11 cellular contexts compared by ENCODE assay signal in the genomic region with DNA sequence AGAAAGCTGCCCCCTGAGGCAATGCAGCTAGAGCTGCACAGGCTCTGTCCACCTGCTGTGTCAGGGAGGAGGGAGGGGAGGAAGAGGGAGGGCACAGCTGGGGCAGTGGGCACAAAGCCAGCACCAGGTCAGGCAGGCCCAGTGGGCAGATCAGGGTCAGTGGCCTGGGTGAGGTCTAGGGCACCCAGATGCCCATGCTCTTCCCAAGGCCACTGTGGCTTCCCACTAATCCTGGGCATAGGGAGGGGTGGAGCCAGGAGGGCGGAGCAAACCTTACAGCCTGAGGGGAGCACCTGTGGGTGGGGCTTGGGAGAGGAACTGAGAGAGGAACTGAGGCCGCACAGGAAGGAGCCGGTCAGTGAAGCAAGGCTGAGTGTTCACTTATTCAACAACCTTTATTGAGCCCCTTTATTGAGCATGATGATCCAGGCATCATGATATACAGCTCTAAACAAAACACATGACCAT. TPM values are rescaled to one million over a fixed set of nuclear protein-coding genes. Genes with fewer than 3 reads are reported as not detected.
DNase-seq lines count a peak whose midpoint lies in the region; ATAC-seq and TF ChIP-seq lines count a peak whose summit lies in the region.
"Had no signal": no experiment of that assay in that cellular context is flagged by ENCODE, and none has a peak within 500 bp of the region (broad histone marks: within the 10 kb centered on the region; RNA-seq: fewer than 3 reads in every experiment).

No MANE protein-coding gene starts in this region.

- H3K27ac ChIP-seq in transverse colon, result no peak overlapping the region
- H3K27ac ChIP-seq: heart right ventricle, psoas muscle had no signal

- H3K27me3 Mint-ChIP-seq in activated naive CD8-positive, alpha-beta T cell treated with anti-CD3 and anti-CD28 coated beads, Interleukin-2, amount 50 U/mL, for 24 hours, result peaks cover 29% of the 10 kb centered on the region
- peaks cover 23% of the 10 kb centered on the region for H3K27me3 Mint-ChIP-seq in activated naive CD8-positive, alpha-beta T cell treated with anti-CD3 and anti-CD28 coated beads for 36 hours

- intact Hi-C loops in transverse colon (cut with DNase I; ENCODE audit: low total_unique reads), result no loop called here

- TF ChIP-seq EP300 in transverse colon (IDR thresholded peaks at IDR 0.05; ENCODE audit: low read depth), result no peak

- peak; percentile 13 for DNase-seq in activated naive CD8-positive, alpha-beta T cell treated with anti-CD3 and anti-CD28 coated beads, Interleukin-2, amount 50 U/mL, for 24 hours
- DNase-seq in activated naive CD8-positive, alpha-beta T cell treated with anti-CD3 and anti-CD28 coated beads for 36 hours, result no peak
- DNase-seq in NAMALWA (ENCODE audit: low spot score) (peak; percentile 88), transverse colon (peak; percentile 47), NCI-H748 treated with DMSO at 0.1 percent for 48 hours (lab: John Stamatoyannopoulos, UW) (no peak), NCI-H1105 treated with DMSO at 0.1 percent for 48 hours (lab: John Stamatoyannopoulos, UW) (no peak), iPS-NIHi7 (ENCODE audit: extremely low spot score) (no peak)
- DNase-seq: heart right ventricle, psoas muscle had no signal

- H3K36me3 ChIP-seq in transverse colon, result no peaks in the 10 kb centered on the region
- H3K36me3 ChIP-seq: heart right ventricle had no signal

- H3K36me3 Mint-ChIP-seq in activated naive CD8-positive, alpha-beta T cell treated with anti-CD3 and anti-CD28 coated beads, Interleukin-2, amount 50 U/mL, for 24 hours (ENCODE audit: low read depth), result no peaks in the 10 kb centered on the region
- no peaks in the 10 kb centered on the region for H3K36me3 Mint-ChIP-seq in activated naive CD8-positive, alpha-beta T cell treated with anti-CD3 and anti-CD28 coated beads for 36 hours

- no peak overlapping the region for H3K27ac Mint-ChIP-seq in activated naive CD8-positive, alpha-beta T cell treated with anti-CD3 and anti-CD28 coated beads, Interleukin-2, amount 50 U/mL, for 24 hours
- no peak overlapping the region for H3K27ac Mint-ChIP-seq in activated naive CD8-positive, alpha-beta T cell treated with anti-CD3 and anti-CD28 coated beads for 36 hours
- H3K27ac Mint-ChIP-seq: stimulated activated naive CD8-positive, alpha-beta T cell treated with anti-CD3 and anti-CD28 coated beads, Interleukin-15, Interleukin-2, amounts not matched to agents 100 ng/mL and 50 ng/mL, for 24 hours had no signal

- H3K4me1 ChIP-seq in transverse colon, result no peaks in the 10 kb centered on the region
- H3K4me1 ChIP-seq: heart right ventricle, psoas muscle had no signal

- ATAC-seq in activated naive CD8-positive, alpha-beta T cell treated with anti-CD3 and anti-CD28 coated beads, Interleukin-2, amount 50 U/mL, for 24 hours, result no peak
- peak; percentile 97 for ATAC-seq in HG02870 (IDR thresholded peaks at IDR 0.05; ENCODE audit: unreplicated experiment)
- ATAC-seq: heart right ventricle, psoas muscle had no signal

- no peak for TF ChIP-seq POLR2A in transverse colon (IDR thresholded peaks at IDR 0.05)

- TF ChIP-seq CTCF in transverse colon (IDR thresholded peaks at IDR 0.05), result no peak

- in situ Hi-C loops in transverse colon (cut with MboI; ENCODE audit: low pct_ligation_motif_present in 1 of 4, low pct_unique_long_range_greater_than_20kb in 1 of 4, low sequenced_read_pairs in 3 of 4), result loop anchor here in 1 of 4 donors (25.0 kb wide), 1 partner anchor 229 kb away; a partner anchor contains a TSS

- WGBS in transverse colon (ENCODE audit: low coverage in 1 of 2), 2 donors, result 32% methylated on average over 3 of the region's 3 CpGs; no CpG with 5 or more reads in 1 of the 2 donors

- H3K4me3 Mint-ChIP-seq in activated naive CD8-positive, alpha-beta T cell treated with anti-CD3 and anti-CD28 coated beads, Interleukin-2, amount 50 U/mL, for 24 hours, result no peak overlapping the region
- H3K4me3 Mint-ChIP-seq in activated naive CD8-positive, alpha-beta T cell treated with anti-CD3 and anti-CD28 coated beads for 36 hours, result no peak overlapping the region
- H3K4me3 Mint-ChIP-seq: stimulated activated naive CD8-positive, alpha-beta T cell treated with anti-CD3 and anti-CD28 coated beads, Interleukin-15, Interleukin-2, amounts not matched to agents 100 ng/mL and 50 ng/mL, for 24 hours had no signal

- H3K4me3 ChIP-seq in transverse colon, result no peak overlapping the region
- H3K4me3 ChIP-seq: heart right ventricle, psoas muscle had no signal

- no peaks in the 10 kb centered on the region for H3K9me3 Mint-ChIP-seq in activated naive CD8-positive, alpha-beta T cell treated with anti-CD3 and anti-CD28 coated beads, Interleukin-2, amount 50 U/mL, for 24 hours
- H3K9me3 Mint-ChIP-seq in activated naive CD8-positive, alpha-beta T cell treated with anti-CD3 and anti-CD28 coated beads for 36 hours, result no peaks in the 10 kb centered on the region
- H3K9me3 Mint-ChIP-seq: stimulated activated naive CD8-positive, alpha-beta T cell treated with anti-CD3 and anti-CD28 coated beads, Interleukin-15, Interleukin-2, amounts not matched to agents 100 ng/mL and 50 ng/mL, for 24 hours had no signal

- peaks cover 6% of the 10 kb centered on the region for H3K27me3 ChIP-seq in transverse colon

- no peaks in the 10 kb centered on the region for H3K9me3 ChIP-seq in transverse colon
- H3K9me3 ChIP-seq: heart right ventricle, psoas muscle had no signal

- peaks cover 7% of the 10 kb centered on the region for H3K4me1 Mint-ChIP-seq in activated naive CD8-positive, alpha-beta T cell treated with anti-CD3 and anti-CD28 coated beads, Interleukin-2, amount 50 U/mL, for 24 hours
- no peaks in the 10 kb centered on the region for H3K4me1 Mint-ChIP-seq in activated naive CD8-positive, alpha-beta T cell treated with anti-CD3 and anti-CD28 coated beads for 36 hours

RNA-seq across cellular contexts. Expression of a gene that starts 55.1 kb away (rescaled TPM):
- not detected for total RNA-seq in activated naive CD8-positive, alpha-beta T cell treated with anti-CD3 and anti-CD28 coated beads for 36 hours
- total RNA-seq in transverse colon, result under 1 TPM in 1 of 4 donors, not detected in 3; 0.41 TPM

Comparison
In these comparisons a context has a peak if more than half of its experiments do, and no peak if none do; other contexts are left out.
1. DNase-seq: peak in activated naive CD8-positive, alpha-beta T cell treated with anti-CD3 and anti-CD28 coated beads, Interleukin-2, amount 50 U/mL, for 24 hours (single experiment), NAMALWA (single experiment) and transverse colon (single experiment); none in activated naive CD8-positive, alpha-beta T cell treated with anti-CD3 and anti-CD28 coated beads for 36 hours (single experiment), NCI-H748 treated with DMSO at 0.1 percent for 48 hours (single experiment), NCI-H1105 treated with DMSO at 0.1 percent for 48 hours (single experiment) and iPS-NIHi7 (single experiment).